Comparison of ENCODE assay signal across 1 cellular context in the genomic region with DNA sequence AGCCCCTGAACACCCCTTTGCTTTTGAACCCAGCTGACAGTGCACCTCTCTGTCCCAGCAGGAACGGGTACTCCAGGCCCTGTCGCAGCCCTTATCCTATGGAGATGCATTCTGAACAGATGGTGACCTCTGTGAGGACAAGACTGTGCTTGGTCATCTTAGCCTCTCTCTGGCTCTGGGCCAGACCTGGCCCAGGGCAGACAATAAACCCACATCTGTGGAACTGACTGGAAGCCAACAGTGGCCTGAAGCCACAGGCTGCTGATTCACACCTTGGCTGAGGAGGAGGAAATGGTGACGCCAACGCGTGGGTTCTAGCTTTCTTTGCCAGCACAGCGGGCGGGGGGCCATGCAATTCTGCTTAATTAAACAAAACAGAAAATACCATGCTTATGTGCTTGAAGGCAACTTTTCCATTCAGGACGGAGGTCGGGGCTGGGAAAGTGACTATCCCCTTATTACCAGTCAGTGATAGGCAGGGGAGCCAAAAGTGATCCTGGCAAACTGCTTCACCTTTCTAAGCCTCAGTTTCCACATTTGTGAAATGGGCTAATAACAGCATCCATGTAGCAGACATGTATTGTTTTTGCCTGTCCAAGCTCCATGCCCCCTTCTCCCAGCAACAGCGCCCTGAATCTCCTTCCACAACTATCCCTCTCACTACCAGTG.
TF ChIP-seq lines count a peak whose summit lies in the region.

No MANE protein-coding gene starts in this region.

TF ChIP-seq in K562, 482 proteins besides CTCF, POLR2A, EP300 and RAD21 (continued from another document and continues in another):
- TF ChIP-seq, protein P1, sequence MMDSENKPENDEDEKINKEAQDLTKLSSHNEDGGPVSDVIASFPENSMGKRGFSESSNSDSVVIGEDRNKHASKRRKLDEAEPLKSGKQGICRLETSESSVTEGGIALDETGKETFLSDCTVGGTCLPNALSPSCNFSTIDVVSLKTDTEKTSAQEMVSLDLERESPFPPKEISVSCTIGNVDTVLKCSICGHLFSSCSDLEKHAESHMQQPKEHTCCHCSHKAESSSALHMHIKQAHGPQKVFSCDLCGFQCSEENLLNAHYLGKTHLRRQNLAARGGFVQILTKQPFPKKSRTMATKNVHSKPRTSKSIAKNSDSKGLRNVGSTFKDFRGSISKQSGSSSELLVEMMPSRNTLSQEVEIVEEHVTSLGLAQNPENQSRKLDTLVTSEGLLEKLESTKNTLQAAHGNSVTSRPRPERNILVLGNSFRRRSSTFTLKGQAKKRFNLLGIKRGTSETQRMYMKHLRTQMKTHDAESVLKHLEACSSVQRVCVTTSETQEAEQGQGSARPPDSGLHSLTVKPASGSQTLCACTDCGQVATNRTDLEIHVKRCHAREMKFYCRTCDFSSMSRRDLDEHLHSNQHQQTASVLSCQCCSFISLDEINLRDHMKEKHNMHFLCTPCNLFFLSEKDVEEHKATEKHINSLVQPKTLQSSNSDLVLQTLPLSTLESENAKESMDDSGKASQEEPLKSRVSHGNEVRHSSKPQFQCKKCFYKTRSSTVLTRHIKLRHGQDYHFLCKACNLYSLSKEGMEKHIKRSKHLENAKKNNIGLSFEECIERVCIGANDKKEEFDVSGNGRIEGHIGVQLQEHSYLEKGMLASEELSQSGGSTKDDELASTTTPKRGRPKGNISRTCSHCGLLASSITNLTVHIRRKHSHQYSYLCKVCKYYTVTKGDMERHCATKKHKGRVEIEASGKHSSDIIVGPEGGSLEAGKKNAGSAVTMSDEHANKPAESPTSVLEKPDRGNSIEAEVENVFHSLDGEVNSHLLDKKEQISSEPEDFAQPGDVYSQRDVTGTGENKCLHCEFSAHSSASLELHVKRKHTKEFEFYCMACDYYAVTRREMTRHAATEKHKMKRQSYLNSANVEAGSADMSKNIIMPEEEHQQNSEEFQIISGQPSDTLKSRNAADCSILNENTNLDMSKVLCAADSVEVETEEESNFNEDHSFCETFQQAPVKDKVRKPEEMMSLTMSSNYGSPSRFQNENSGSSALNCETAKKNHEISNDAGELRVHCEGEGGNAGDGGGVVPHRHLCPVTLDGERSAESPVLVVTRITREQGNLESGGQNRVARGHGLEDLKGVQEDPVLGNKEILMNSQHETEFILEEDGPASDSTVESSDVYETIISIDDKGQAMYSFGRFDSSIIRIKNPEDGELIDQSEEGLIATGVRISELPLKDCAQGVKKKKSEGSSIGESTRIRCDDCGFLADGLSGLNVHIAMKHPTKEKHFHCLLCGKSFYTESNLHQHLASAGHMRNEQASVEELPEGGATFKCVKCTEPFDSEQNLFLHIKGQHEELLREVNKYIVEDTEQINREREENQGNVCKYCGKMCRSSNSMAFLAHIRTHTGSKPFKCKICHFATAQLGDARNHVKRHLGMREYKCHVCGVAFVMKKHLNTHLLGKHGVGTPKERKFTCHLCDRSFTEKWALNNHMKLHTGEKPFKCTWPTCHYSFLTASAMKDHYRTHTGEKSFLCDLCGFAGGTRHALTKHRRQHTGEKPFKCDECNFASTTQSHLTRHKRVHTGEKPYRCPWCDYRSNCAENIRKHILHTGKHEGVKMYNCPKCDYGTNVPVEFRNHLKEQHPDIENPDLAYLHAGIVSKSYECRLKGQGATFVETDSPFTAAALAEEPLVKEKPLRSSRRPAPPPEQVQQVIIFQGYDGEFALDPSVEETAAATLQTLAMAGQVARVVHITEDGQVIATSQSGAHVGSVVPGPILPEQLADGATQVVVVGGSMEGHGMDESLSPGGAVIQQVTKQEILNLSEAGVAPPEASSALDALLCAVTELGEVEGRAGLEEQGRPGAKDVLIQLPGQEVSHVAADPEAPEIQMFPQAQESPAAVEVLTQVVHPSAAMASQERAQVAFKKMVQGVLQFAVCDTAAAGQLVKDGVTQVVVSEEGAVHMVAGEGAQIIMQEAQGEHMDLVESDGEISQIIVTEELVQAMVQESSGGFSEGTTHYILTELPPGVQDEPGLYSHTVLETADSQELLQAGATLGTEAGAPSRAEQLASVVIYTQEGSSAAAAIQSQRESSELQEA (IDR thresholded peaks at IDR 0.05; ENCODE audit: low read depth), result no peak
- TF ChIP-seq ARID3A (IDR thresholded peaks at IDR 0.05; ENCODE audit: borderline replicate concordance, low read depth, low read length) (no peak), TOE1 (IDR thresholded peaks at IDR 0.05; ENCODE audit: borderline replicate concordance) (no peak), TOE1 (CRISPR knock-in tag; IDR thresholded peaks at IDR 0.05; ENCODE audit: borderline replicate concordance, low read depth) (no peak), ZNF398 (CRISPR knock-in tag; IDR thresholded peaks at IDR 0.05) (no peak), CXXC5 (CRISPR knock-in tag; IDR thresholded peaks at IDR 0.05) (no peak), KLF13 (tag; IDR thresholded peaks at IDR 0.05; ENCODE audit: borderline replicate concordance, low read depth) (no peak), CHCHD3 (CRISPR knock-in tag; IDR thresholded peaks at IDR 0.05) (no peak), IRF2 (CRISPR knock-in tag; IDR thresholded peaks at IDR 0.05) (no peak), HNRNPH1 (optimal IDR thresholded peaks at IDR 0.05; ENCODE audit: low read depth, low read length) (no peak), NCOR1 (IDR thresholded peaks at IDR 0.05) (peak; percentile 53), KLF10 (CRISPR knock-in tag; IDR thresholded peaks at IDR 0.05) (no peak), BRD9 (IDR thresholded peaks at IDR 0.05; ENCODE audit: low read depth, partially characterized antibody) (no peak), ZNF696 (CRISPR knock-in tag; conservative IDR thresholded peaks at IDR 0.05) (no peak), MBD1 (CRISPR knock-in tag; IDR thresholded peaks at IDR 0.05) (no peak), ZNF175 (CRISPR knock-in tag; IDR thresholded peaks at IDR 0.05; ENCODE audit: low read depth) (no peak), ZKSCAN8 (CRISPR knock-in tag; IDR thresholded peaks at IDR 0.05) (no peak), MITF (IDR thresholded peaks at IDR 0.05) (no peak), NFIC (IDR thresholded peaks at IDR 0.05) (peak; percentile 97), NR2C2 (CRISPR knock-in tag; IDR thresholded peaks at IDR 0.05) (no peak), NR2C2 (tag; IDR thresholded peaks at IDR 0.05) (peak; percentile 88), PML (IDR thresholded peaks at IDR 0.05; ENCODE audit: low read length) (no peak), GATA2 (CRISPR knock-in tag; IDR thresholded peaks at IDR 0.05) (no peak), ZNF224 (CRISPR knock-in tag; IDR thresholded peaks at IDR 0.05) (no peak), TEAD1 (CRISPR knock-in tag; IDR thresholded peaks at IDR 0.05) (no peak; a peak in 1 of 4 replicates), TCFL5 (CRISPR knock-in tag; conservative IDR thresholded peaks at IDR 0.05) (no peak), ZBTB2 (IDR thresholded peaks at IDR 0.05) (no peak), ZNF277 (CRISPR knock-in tag; IDR thresholded peaks at IDR 0.05; ENCODE audit: borderline replicate concordance) (no peak), CCAR2 (IDR thresholded peaks at IDR 0.05; ENCODE audit: low read depth, low read length) (no peak)
- TF ChIP-seq, protein P2, sequence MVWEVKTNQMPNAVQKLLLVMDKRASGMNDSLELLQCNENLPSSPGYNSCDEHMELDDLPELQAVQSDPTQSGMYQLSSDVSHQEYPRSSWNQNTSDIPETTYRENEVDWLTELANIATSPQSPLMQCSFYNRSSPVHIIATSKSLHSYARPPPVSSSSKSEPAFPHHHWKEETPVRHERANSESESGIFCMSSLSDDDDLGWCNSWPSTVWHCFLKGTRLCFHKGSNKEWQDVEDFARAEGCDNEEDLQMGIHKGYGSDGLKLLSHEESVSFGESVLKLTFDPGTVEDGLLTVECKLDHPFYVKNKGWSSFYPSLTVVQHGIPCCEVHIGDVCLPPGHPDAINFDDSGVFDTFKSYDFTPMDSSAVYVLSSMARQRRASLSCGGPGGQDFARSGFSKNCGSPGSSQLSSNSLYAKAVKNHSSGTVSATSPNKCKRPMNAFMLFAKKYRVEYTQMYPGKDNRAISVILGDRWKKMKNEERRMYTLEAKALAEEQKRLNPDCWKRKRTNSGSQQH (CRISPR knock-in tag; IDR thresholded peaks at IDR 0.05), result no peak
- TF ChIP-seq, protein P3, sequence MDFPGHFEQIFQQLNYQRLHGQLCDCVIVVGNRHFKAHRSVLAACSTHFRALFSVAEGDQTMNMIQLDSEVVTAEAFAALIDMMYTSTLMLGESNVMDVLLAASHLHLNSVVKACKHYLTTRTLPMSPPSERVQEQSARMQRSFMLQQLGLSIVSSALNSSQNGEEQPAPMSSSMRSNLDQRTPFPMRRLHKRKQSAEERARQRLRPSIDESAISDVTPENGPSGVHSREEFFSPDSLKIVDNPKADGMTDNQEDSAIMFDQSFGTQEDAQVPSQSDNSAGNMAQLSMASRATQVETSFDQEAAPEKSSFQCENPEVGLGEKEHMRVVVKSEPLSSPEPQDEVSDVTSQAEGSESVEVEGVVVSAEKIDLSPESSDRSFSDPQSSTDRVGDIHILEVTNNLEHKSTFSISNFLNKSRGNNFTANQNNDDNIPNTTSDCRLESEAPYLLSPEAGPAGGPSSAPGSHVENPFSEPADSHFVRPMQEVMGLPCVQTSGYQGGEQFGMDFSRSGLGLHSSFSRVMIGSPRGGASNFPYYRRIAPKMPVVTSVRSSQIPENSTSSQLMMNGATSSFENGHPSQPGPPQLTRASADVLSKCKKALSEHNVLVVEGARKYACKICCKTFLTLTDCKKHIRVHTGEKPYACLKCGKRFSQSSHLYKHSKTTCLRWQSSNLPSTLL (IDR thresholded peaks at IDR 0.05), result no peak
- TF ChIP-seq, protein P4, sequence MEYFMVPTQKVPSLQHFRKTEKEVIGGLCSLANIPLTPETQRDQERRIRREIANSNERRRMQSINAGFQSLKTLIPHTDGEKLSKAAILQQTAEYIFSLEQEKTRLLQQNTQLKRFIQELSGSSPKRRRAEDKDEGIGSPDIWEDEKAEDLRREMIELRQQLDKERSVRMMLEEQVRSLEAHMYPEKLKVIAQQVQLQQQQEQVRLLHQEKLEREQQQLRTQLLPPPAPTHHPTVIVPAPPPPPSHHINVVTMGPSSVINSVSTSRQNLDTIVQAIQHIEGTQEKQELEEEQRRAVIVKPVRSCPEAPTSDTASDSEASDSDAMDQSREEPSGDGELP (CRISPR knock-in tag; IDR thresholded peaks at IDR 0.05; ENCODE audit: borderline replicate concordance), result peak; percentile 39; the same call in 1 of the 2 replicates
